ENCODE assay signal across 2 cellular contexts in the genomic region with DNA sequence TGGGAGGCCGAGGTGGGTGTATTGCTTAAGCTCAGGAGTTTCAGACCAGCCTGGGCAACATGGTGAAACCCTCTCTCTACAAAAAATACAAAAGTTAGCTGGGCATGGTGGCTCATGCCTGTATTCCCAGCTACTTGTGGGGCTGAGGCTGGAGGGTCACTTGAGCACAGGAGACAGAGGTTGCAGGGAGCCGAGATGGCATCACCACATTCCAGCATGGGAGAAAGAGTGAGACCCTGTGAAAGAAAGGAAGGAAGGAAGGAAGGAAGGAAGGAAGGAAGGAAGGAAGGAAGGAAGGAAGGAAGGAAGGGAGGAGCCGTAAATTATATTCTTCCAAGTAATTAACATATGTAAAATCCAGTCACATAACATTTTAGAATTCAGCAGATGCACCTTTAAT.
TF ChIP-seq lines count a peak whose summit lies in the region.

No MANE protein-coding gene starts in this region.

TF ChIP-seq in HEK293, 187 proteins besides CTCF, POLR2A, EP300 and RAD21:
- TF ChIP-seq ZNF366 (tag by site-specific recombination; conservative IDR thresholded peaks at IDR 0.05), result peak; percentile 42; the same call in 1 of the 2 replicates

TF ChIP-seq in H1, 55 proteins besides CTCF, POLR2A, EP300 and RAD21:
- 0 out of 2 replicates have a peak, but pooled peaks have one; percentile 5 for TF ChIP-seq TEAD4 (IDR thresholded peaks at IDR 0.05; ENCODE audit: low read depth, low read length)
